ENCODE assay signal across 11 cellular contexts in the genomic region with DNA sequence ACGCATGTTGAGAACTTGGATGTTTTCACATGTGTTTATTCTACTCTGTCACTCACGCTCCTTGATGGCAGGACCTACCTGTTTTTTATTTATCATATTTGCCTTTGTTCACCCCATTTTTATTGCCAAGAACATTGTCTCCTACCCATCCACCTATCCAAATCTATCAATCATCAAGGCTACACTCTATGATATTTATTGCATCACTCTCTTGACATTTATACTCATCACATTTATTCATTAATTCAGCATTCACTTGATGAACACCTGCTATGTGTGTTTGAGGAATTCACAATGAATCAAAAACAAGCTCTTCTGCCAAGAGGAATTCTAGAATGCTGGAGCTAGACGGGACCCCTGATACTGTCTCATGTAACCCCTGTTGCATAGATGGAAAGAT.
"Had no signal": no experiment of that assay in that cellular context is flagged by ENCODE, and none has a peak within 500 bp of the region (broad histone marks: within the 10 kb centered on the region; RNA-seq: fewer than 3 reads in every experiment).

No MANE protein-coding gene starts in this region.

- H3K4me3 ChIP-seq: GM23248, GM23338, HAP-1 had no signal

- H2AFZ ChIP-seq: GM23248, GM23338 had no signal

- H3K4me1 ChIP-seq: HAP-1 had no signal

- H3K36me3 ChIP-seq: HAP-1 had no signal

- H3K9ac ChIP-seq: GM23248 had no signal

- H3K9me3 ChIP-seq: HAP-1 had no signal

- ATAC-seq: GM23338, HCT116 had no signal

- H3K4me2 ChIP-seq: GM23338 had no signal

- H3K27ac ChIP-seq: GM23248 had no signal

- FAIRE-seq: H1, H54 had no signal

- DNase-seq: GM23248, GOT3, H7, H9, HCEC 1CT, HFFc6 had no signal
